1 cellular context compared by ENCODE assay signal in genomic region chr5:116492776-116493175, GRCh38.
TF ChIP-seq lines count a peak whose summit lies in the region.

No MANE protein-coding gene starts in this region.

TF ChIP-seq in GM12878, 131 proteins besides CTCF, POLR2A, EP300 and RAD21 (continued from another document):
- TF ChIP-seq PBX3 (IDR thresholded peaks at IDR 0.05; ENCODE audit: insufficient replicate concordance, low read depth, low read length) (no peak), ZNF207 (IDR thresholded peaks at IDR 0.05; ENCODE audit: borderline replicate concordance) (no peak)
